ENCODE assay signal across 7 cellular contexts in genomic region chr22:19432092-19432844, GRCh38. TPM values are rescaled to one million over a fixed set of nuclear protein-coding genes. Genes with fewer than 3 reads are reported as not detected.
DNase-seq lines count a peak whose midpoint lies in the region; ATAC-seq, FAIRE-seq and TF ChIP-seq lines count a peak whose summit lies in the region.

Gene MRPL40 (plus strand): TSS chr22:19432545. CDS start chr22:19432555, 10 bp downstream.

- TF ChIP-seq CTCF in astrocyte (IDR thresholded peaks at IDR 0.05; ENCODE audit: insufficient read depth, low read depth, low read length) (no peak), retinal pigment epithelial cell (conservative IDR thresholded peaks at IDR 0.05; ENCODE audit: low read depth, low read length) (no peak)

- H3K9me3 Mint-ChIP-seq in astrocyte (ENCODE audit: unreplicated experiment): no peaks in the 10 kb centered on the region

- no peak for FAIRE-seq in astrocyte (lab: Jason Lieb, UNC)

- H3K4me3 ChIP-seq in astrocyte (ENCODE audit: insufficient read depth, low read depth, low read length) (peak within 1 kb of the TSS; percentile 80), retinal pigment epithelial cell (ENCODE audit: low read length) (peak within 1 kb of the TSS; percentile 87)

- H3K4me1 Mint-ChIP-seq in astrocyte (ENCODE audit: low read depth, unreplicated experiment): peaks cover 18% of the 10 kb centered on the region

- H3K36me3 ChIP-seq in astrocyte (ENCODE audit: insufficient read depth, low read length): peaks cover 9% of the 10 kb centered on the region

- peaks cover 15% of the 10 kb centered on the region for H3K4me1 ChIP-seq in astrocyte (ENCODE audit: insufficient read depth, low read length)

- peak within 1 kb of the TSS; percentile 86 for H2AFZ ChIP-seq in astrocyte (ENCODE audit: low read depth, low read length)

- peak within 1 kb of the TSS; percentile 96 for H3K4me2 ChIP-seq in astrocyte (ENCODE audit: low read length)

- no peaks in the 10 kb centered on the region for H3K9me3 ChIP-seq in astrocyte (ENCODE audit: insufficient read depth, low read depth, low read length)

- peak; percentile 66 for ATAC-seq in GM18505 (IDR thresholded peaks at IDR 0.05; ENCODE audit: unreplicated experiment)
- ATAC-seq in HG02938 (IDR thresholded peaks at IDR 0.05; ENCODE audit: unreplicated experiment): peak; percentile 59

- DNase-seq in NCI-H1930 (lab: John Stamatoyannopoulos, UW): peak; percentile 85 to 92
- peak; percentile 70 for DNase-seq in T-helper 22 cell (ENCODE audit: low read depth)
- DNase-seq in astrocyte (ENCODE audit: low read depth): peak; percentile 89
- DNase-seq in hepatic stellate cell (ENCODE audit: low spot score): peak; percentile 93
- DNase-seq in retinal pigment epithelial cell (ENCODE audit: low read depth): peak; percentile 77

- H3K27ac Mint-ChIP-seq in astrocyte (ENCODE audit: unreplicated experiment): peak within 1 kb of the TSS; percentile 83

- H3K27me3 Mint-ChIP-seq in astrocyte (ENCODE audit: low read depth, unreplicated experiment): no peaks in the 10 kb centered on the region

- H3K27ac ChIP-seq in astrocyte (ENCODE audit: low read depth, low read length): peak within 1 kb of the TSS; percentile 93

- H4K20me1 ChIP-seq in astrocyte (ENCODE audit: insufficient read depth, low read length): peaks cover 32% of the 10 kb centered on the region

- H3K27me3 ChIP-seq in astrocyte (ENCODE audit: insufficient read depth, low read length): no peaks in the 10 kb centered on the region

- peak within 1 kb of the TSS; percentile 94 for H3K4me3 Mint-ChIP-seq in astrocyte (ENCODE audit: unreplicated experiment)

- peak; percentile 98 for TF ChIP-seq POLR2A in GM18505 (IDR thresholded peaks at IDR 0.05; ENCODE audit: borderline replicate concordance, extremely low read depth, insufficient read depth, insufficient read length)

- peak within 1 kb of the TSS; percentile 86 for H3K9ac ChIP-seq in astrocyte (ENCODE audit: low read length)

- H3K36me3 Mint-ChIP-seq in astrocyte (ENCODE audit: low read depth, unreplicated experiment): peaks cover 5% of the 10 kb centered on the region

- peaks cover 51% of the 10 kb centered on the region for H3K79me2 ChIP-seq in astrocyte (ENCODE audit: insufficient read depth, low read length)

RNA-seq across cellular contexts. Expression of gene MRPL40, which starts in this region (rescaled TPM):
- 34.7 and 36.9 TPM in 2 replicates for total RNA-seq in astrocyte

Comparison
In these comparisons a context has a peak if more than half of its experiments do, and no peak if none do; other contexts are left out.
1. Peak in every context shown above with its lines: DNase-seq, ATAC-seq, H3K4me3 ChIP-seq and H3K27ac ChIP-seq.